24 cellular contexts compared by ENCODE assay signal in the genomic region with DNA sequence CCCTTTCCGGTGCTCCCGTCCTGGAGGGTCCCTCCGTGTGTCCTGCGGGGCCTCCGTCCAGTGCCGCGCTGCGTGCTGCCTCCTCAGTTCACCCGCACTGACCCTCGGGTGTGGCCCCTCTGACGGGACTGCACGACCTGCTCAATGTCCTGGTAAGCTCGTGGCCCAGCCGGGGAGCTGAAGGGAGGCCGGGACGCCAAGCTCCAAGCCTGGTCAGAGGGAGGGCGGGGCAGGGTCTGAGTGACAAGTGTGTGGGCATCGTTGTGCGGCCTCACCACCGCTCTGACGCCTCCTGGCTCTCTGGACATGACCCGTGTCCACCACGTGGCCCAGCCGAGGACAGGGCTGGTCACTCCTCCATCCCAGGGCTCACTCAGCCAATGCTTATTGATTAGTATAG. TPM values are rescaled to one million over a fixed set of nuclear protein-coding genes. Genes with fewer than 3 reads are reported as not detected.
DNase-seq lines count a peak whose midpoint lies in the region; ATAC-seq, FAIRE-seq and TF ChIP-seq lines count a peak whose summit lies in the region.
"Had no signal": no experiment of that assay in that cellular context is flagged by ENCODE, and none has a peak within 500 bp of the region (broad histone marks: within the 10 kb centered on the region; RNA-seq: fewer than 3 reads in every experiment).

No MANE protein-coding gene starts in this region.

- no peaks in the 10 kb centered on the region for H3K36me3 Mint-ChIP-seq in activated CD8-positive, alpha-beta T cell treated with anti-CD3 and anti-CD28 coated beads for 36 hours (ENCODE audit: low read depth)
- H3K36me3 Mint-ChIP-seq: CD4-positive, CD25-positive, alpha-beta regulatory T cell; CD8-positive, alpha-beta memory T cell had no signal

- TF ChIP-seq RAD21 in HepG2 (CRISPR knock-in tag; IDR thresholded peaks at IDR 0.05), result no peak

- no peak overlapping the region for H3K27ac Mint-ChIP-seq in activated CD8-positive, alpha-beta T cell treated with anti-CD3 and anti-CD28 coated beads for 36 hours
- H3K27ac Mint-ChIP-seq: CD4-positive, CD25-positive, alpha-beta regulatory T cell; CD8-positive, alpha-beta memory T cell; GM23338 had no signal

- WGBS in esophagus muscularis mucosa, result 85% methylated on average over 14 of the region's 24 CpGs
- WGBS in HepG2 (ENCODE audit: low lambda C conversion rate), result 100% methylated on average over 9 of the region's 24 CpGs

- CTCF ChIA-PET in HepG2 (lab: Yijun Ruan, JAX; ENCODE audit: low intra/inter-chr PET ratio, low total read pairs), result no interaction called here
- CTCF ChIA-PET in activated CD8-positive, alpha-beta T cell treated with anti-CD3 and anti-CD28 coated beads for 36 hours (lab: Charles Lee), result no interaction called here

- peaks cover 4% of the 10 kb centered on the region; the same call in 1 of the 2 replicates for H4K20me1 ChIP-seq in HepG2 (ENCODE audit: insufficient read depth, low read length)

- H3K4me1 ChIP-seq in esophagus muscularis mucosa (peaks cover 20 to 86% (median 75%) of the 10 kb centered on the region in 4 donors), HepG2 (ENCODE audit: insufficient read depth, low read length) (peaks cover 44% of the 10 kb centered on the region)
- H3K4me1 ChIP-seq: BE2C had no signal

- H3K27ac ChIP-seq in cingulate gyrus (ENCODE audit: low read depth, low read length), result peak overlapping the region; percentile 10
- peak overlapping the region; percentile 36 to 80 (median 66) for H3K27ac ChIP-seq in esophagus muscularis mucosa (replicated peaks in 1 of 4)
- peak overlapping the region; percentile 85 for H3K27ac ChIP-seq in HepG2 (ENCODE audit: extremely low read length, insufficient read depth, low read length)

- H3K9me3 Mint-ChIP-seq in activated CD8-positive, alpha-beta T cell treated with anti-CD3 and anti-CD28 coated beads for 36 hours, result no peaks in the 10 kb centered on the region
- H3K9me3 Mint-ChIP-seq: CD8-positive, alpha-beta memory T cell; GM23338 had no signal

- BruUV-seq in HepG2 (replicated peaks; lab: Mats Ljungman, UMichigan), result no TSS peak

- FAIRE-seq in HepG2 (lab: Jason Lieb, UNC), result no peak
- FAIRE-seq: A204.1, GM12878, H54 had no signal

- TF ChIP-seq CTCF in esophagus muscularis mucosa (IDR thresholded peaks at IDR 0.05), result no peak
- no peak for TF ChIP-seq CTCF in HepG2 (CRISPR knock-in tag; IDR thresholded peaks at IDR 0.05)
- no peak for TF ChIP-seq CTCF in omental fat pad (IDR thresholded peaks at IDR 0.05)
- TF ChIP-seq CTCF in activated CD8-positive, alpha-beta T cell treated with anti-CD3 and anti-CD28 coated beads for 36 hours (IDR thresholded peaks at IDR 0.05), result no peak

- no peak overlapping the region for H3K4me3 Mint-ChIP-seq in activated CD8-positive, alpha-beta T cell treated with anti-CD3 and anti-CD28 coated beads for 36 hours
- H3K4me3 Mint-ChIP-seq: CD4-positive, CD25-positive, alpha-beta regulatory T cell; CD8-positive, alpha-beta memory T cell; GM23338 had no signal

- peaks cover 0 to 23% (median 21%) of the 10 kb centered on the region in 4 donors for H3K36me3 ChIP-seq in esophagus muscularis mucosa
- peaks cover 4 to 24% of the 10 kb centered on the region in 2 experiments; a peak in 4 of 5 replicates for H3K36me3 ChIP-seq in HepG2 (replicated peaks in 1 of 2; ENCODE audit: control insufficient read depth in 1 of 2, insufficient read depth in 2 of 2, low read length in 2 of 2)
- H3K36me3 ChIP-seq: BE2C had no signal

- H3K27me3 ChIP-seq in esophagus muscularis mucosa (no peaks in the 10 kb centered on the region), HepG2 (ENCODE audit: control insufficient read depth in 1 of 2, insufficient read depth in 2 of 2, low read length in 2 of 2) (no peaks in the 10 kb centered on the region)
- H3K27me3 ChIP-seq: BE2C had no signal

- H3K4me2 ChIP-seq in HepG2 (ENCODE audit: low read depth, low read length), result no peak overlapping the region
- H3K4me2 ChIP-seq: GM23338 had no signal

- TF ChIP-seq POLR2A in esophagus muscularis mucosa (IDR thresholded peaks at IDR 0.05; ENCODE audit: low read depth) (no peak), HepG2 (IDR thresholded peaks at IDR 0.05; ENCODE audit: insufficient read depth in 1 of 2, low read depth in 2 of 2, low read length in 2 of 2) (no peak)

- ATAC-seq in HepG2, result no peak
- ATAC-seq in omental fat pad (ENCODE audit: low FRiP score), result peak; percentile 22
- no peak for ATAC-seq in GM19397 (IDR thresholded peaks at IDR 0.05; ENCODE audit: unreplicated experiment)
- no peak for ATAC-seq in activated CD8-positive, alpha-beta T cell treated with anti-CD3 and anti-CD28 coated beads for 36 hours
- ATAC-seq in GM19395 (IDR thresholded peaks at IDR 0.05; ENCODE audit: unreplicated experiment), result no peak
- ATAC-seq: GM12878, GM23338 had no signal

- TF ChIP-seq EP300 in esophagus muscularis mucosa (IDR thresholded peaks at IDR 0.05) (no peak), HepG2 (IDR thresholded peaks at IDR 0.05; ENCODE audit: low read depth in 2 of 2, low read length in 2 of 2) (no peak), HepG2 (CRISPR knock-in tag; IDR thresholded peaks at IDR 0.05; ENCODE audit: borderline replicate concordance) (no peak)

- intact Hi-C loops in esophagus muscularis mucosa (cut with DNase I), result no loop called here
- intact Hi-C loops in HepG2 (cut with micrococcal nuclease; ENCODE audit: unreplicated experiment), result no loop called here
- intact Hi-C loops in activated CD8-positive, alpha-beta T cell treated with anti-CD3 and anti-CD28 coated beads for 36 hours (cut with micrococcal nuclease), result no loop called here

- H2AFZ ChIP-seq in HepG2 (ENCODE audit: low read length), result no peak overlapping the region
- H2AFZ ChIP-seq: GM23338 had no signal

- DNase-seq in esophagus muscularis mucosa (ENCODE audit: extremely low spot score) (no peak), HepG2 (ENCODE audit: low spot score) (no peak), omental fat pad (ENCODE audit: low spot score) (no peak), germinal center (ENCODE audit: low spot score) (no peak)
- no peak for DNase-seq in activated CD8-positive, alpha-beta T cell treated with anti-CD3 and anti-CD28 coated beads for 36 hours
- DNase-seq: ACHN; BE2C; C1 segment of cervical spinal cord; CD4-positive, CD25-positive, alpha-beta regulatory T cell; CD8-positive, alpha-beta memory T cell; COR-L47; DMS 273 treated with DMSO at 0.1 percent for 48 hours; DMS53; DND-41; EL; HCEC 1CT had no signal

- H3K9me3 ChIP-seq in esophagus muscularis mucosa, result no peaks in the 10 kb centered on the region
- no peaks in the 10 kb centered on the region for H3K9me3 ChIP-seq in HepG2 (ENCODE audit: low read length)
- H3K9me3 ChIP-seq: BE2C had no signal

- no peaks in the 10 kb centered on the region for H3K4me1 Mint-ChIP-seq in activated CD8-positive, alpha-beta T cell treated with anti-CD3 and anti-CD28 coated beads for 36 hours (ENCODE audit: low read depth)
- H3K4me1 Mint-ChIP-seq: CD4-positive, CD25-positive, alpha-beta regulatory T cell; CD8-positive, alpha-beta memory T cell had no signal

- H3K79me2 ChIP-seq in HepG2 (ENCODE audit: insufficient read depth, low read length), result peaks cover 11% of the 10 kb centered on the region

- no peak overlapping the region for H3K9ac ChIP-seq in HepG2 (ENCODE audit: insufficient read depth, low read depth, low read length)

- in situ Hi-C loops in HepG2 (cut with HindIII; ENCODE audit: extremely low pct_ligation_motif_present, low pct_unique_long_range_greater_than_20kb), result no loop called here

- H3K27me3 Mint-ChIP-seq in activated CD8-positive, alpha-beta T cell treated with anti-CD3 and anti-CD28 coated beads for 36 hours, result no peaks in the 10 kb centered on the region
- H3K27me3 Mint-ChIP-seq: CD4-positive, CD25-positive, alpha-beta regulatory T cell had no signal

- POLR2A ChIA-PET in HepG2 (lab: Yijun Ruan, JAX), result interaction anchor here (1.2 to 2.6 kb wide), 3 partner anchors 23 to 26 kb away, joined by 6 to 22 read pairs (median 10); partner anchors contain the start of gene FAM20C
- POLR2A ChIA-PET in activated CD8-positive, alpha-beta T cell treated with anti-CD3 and anti-CD28 coated beads for 36 hours (lab: Charles Lee), result no interaction called here

- H3K4me3 ChIP-seq in esophagus muscularis mucosa, result no peak overlapping the region
- H3K4me3 ChIP-seq in HepG2 (replicated peaks in 1 of 3; ENCODE audit: insufficient read depth in 1 of 3, low read depth in 2 of 3, low read length in 3 of 3), result no peak overlapping the region
- H3K4me3 ChIP-seq: GM12878, GM23338 had no signal

TF ChIP-seq in HepG2, 621 proteins besides CTCF, POLR2A, EP300 and RAD21:
- no peak for TF ChIP-seq ZNF501 (CRISPR knock-in tag; IDR thresholded peaks at IDR 0.05)
- peak; percentile 44 for TF ChIP-seq AGO2 (optimal IDR thresholded peaks at IDR 0.05; ENCODE audit: low read depth, low read length)

RNA-seq across cellular contexts. Expression of gene FAM20C, which starts 25.9 kb away (rescaled TPM):
- total RNA-seq in esophagus muscularis mucosa (10 to 100 TPM; 46.5 to 79.2 (median 69.8) TPM), HepG2 (2016; rRNA removed; fragmentation: Illumina TruSeq; extraction: Trizol) (14.5 and 19.9 TPM in 2 replicates), omental fat pad (100 to 1,000 TPM in 1 of 4 donors, 10 to 100 TPM in 3; 25.5 to 119 (median 35.8) TPM)
- total RNA-seq in HepG2 (2016; cell fraction: cytosol; rRNA removed; fragmentation: Illumina TruSeq; extraction: Trizol; ENCODE audit: low read depth), result 4.8 and 5.5 TPM in 2 replicates
- 12.0 and 18.5 TPM in 2 replicates for total RNA-seq in HepG2 (2016; cell fraction: insoluble cytoplasmic fraction; rRNA removed; fragmentation: Illumina TruSeq; extraction: Trizol)
- total RNA-seq in HepG2 (2016; cell fraction: membrane; rRNA removed; fragmentation: Illumina TruSeq; extraction: Trizol), result 11.5 and 11.6 TPM in 2 replicates
- total RNA-seq in HepG2 (2016; cell fraction: nucleus; rRNA removed; fragmentation: Illumina TruSeq; extraction: Trizol), result 20.5 and 24.2 TPM in 2 replicates
- 11.9 and 15.3 TPM in 2 replicates for polyA plus RNA-seq in HepG2 (2011; rRNA removed)
- 13.7 and 17.5 TPM in 2 replicates for polyA plus RNA-seq in HepG2 (2011; cell fraction: cytosol; rRNA removed)
- 24.6 and 26.4 TPM in 2 replicates for polyA plus RNA-seq in HepG2 (2011; cell fraction: nucleus; rRNA removed)
- 15.4 and 23.9 TPM in 2 replicates for polyA plus RNA-seq in HepG2 (2012)
- 2.8 and 3.2 TPM in 2 replicates for polyA plus RNA-seq in HepG2 (2016; cell fraction: cytosol; fragmentation: Illumina TruSeq; extraction: Trizol; ENCODE audit: low read depth)
- 18.9 and 20.0 TPM in 2 replicates for polyA plus RNA-seq in HepG2 (2016; cell fraction: insoluble cytoplasmic fraction; fragmentation: Illumina TruSeq; extraction: Trizol; ENCODE audit: low read depth)
- polyA plus RNA-seq in HepG2 (2016; cell fraction: membrane; fragmentation: Illumina TruSeq; extraction: Trizol; ENCODE audit: low read depth), result 10.0 and 10.7 TPM in 2 replicates
- 38.8 and 44.3 TPM in 2 replicates for polyA plus RNA-seq in HepG2 (2016; cell fraction: nucleus; fragmentation: Illumina TruSeq; extraction: Trizol; ENCODE audit: insufficient read depth, low read depth)
- 8.9 and 24.8 TPM in 2 replicates for polyA minus RNA-seq in HepG2 (2011; rRNA and poly(A)+ RNA removed; ENCODE audit: low replicate concordance)
- 13.4 and 22.0 TPM in 2 replicates for polyA minus RNA-seq in HepG2 (2011; cell fraction: cytosol; rRNA and poly(A)+ RNA removed)
- polyA minus RNA-seq in HepG2 (2011; cell fraction: nucleus; rRNA and poly(A)+ RNA removed), result 14.4 and 19.6 TPM in 2 replicates
- 1 to 10 TPM in 1 of 2 experiments, under 1 TPM in 1; 0.29 to 1.1 TPM for total RNA-seq in activated CD8-positive, alpha-beta T cell treated with anti-CD3 and anti-CD28 coated beads for 36 hours
- total RNA-seq: CD4-positive, CD25-positive, alpha-beta regulatory T cell; HT-29 had no signal
- polyA plus RNA-seq: CD4-positive, CD25-positive, alpha-beta regulatory T cell; CD8-positive, alpha-beta memory T cell; GM12878 had no signal

Comparison
In these comparisons a context has a peak if more than half of its experiments do, and no peak if none do; other contexts are left out.
1. H3K27ac ChIP-seq: peak in every context shown above with its lines; median percentile 85 in HepG2; 66 in esophagus muscularis mucosa; 10 in cingulate gyrus.